In genomic region chr2:146321175-146321574, GRCh38 we compare ENCODE assay signal across 1 cellular context.
TF ChIP-seq lines count a peak whose summit lies in the region.

No MANE protein-coding gene starts in this region.

TF ChIP-seq in H1, 55 proteins besides CTCF, POLR2A, EP300 and RAD21 (continued from another document):
- TF ChIP-seq CHD7 (IDR thresholded peaks at IDR 0.05; ENCODE audit: insufficient replicate concordance, low read length) (no peak), SRF (IDR thresholded peaks at IDR 0.05; ENCODE audit: low read depth, low read length) (no peak), ASH2L (IDR thresholded peaks at IDR 0.05; ENCODE audit: low read length) (no peak), CHD2 (IDR thresholded peaks at IDR 0.05; ENCODE audit: low read length) (no peak), EZH2 (IDR thresholded peaks at IDR 0.05; ENCODE audit: low read depth, low read length, severe bottlenecking) (no peak), TEAD4 (IDR thresholded peaks at IDR 0.05; ENCODE audit: low read depth, low read length) (no peak), CREB1 (IDR thresholded peaks at IDR 0.05) (no peak), GABPA (IDR thresholded peaks at IDR 0.05; ENCODE audit: borderline replicate concordance, insufficient read depth, low read length) (no peak), MAFK (IDR thresholded peaks at IDR 0.05; ENCODE audit: low read depth, low read length) (no peak), TCF12 (IDR thresholded peaks at IDR 0.05; ENCODE audit: low read depth, low read length) (no peak), HDAC6 (IDR thresholded peaks at IDR 0.05; ENCODE audit: low read depth, low read length) (no peak), FOSL1 (IDR thresholded peaks at IDR 0.05; ENCODE audit: insufficient read depth, low read depth, low read length) (no peak), GTF2F1 (IDR thresholded peaks at IDR 0.05; ENCODE audit: borderline replicate concordance, low read depth, low read length) (no peak), EGR1 (IDR thresholded peaks at IDR 0.05; ENCODE audit: borderline replicate concordance, low read depth, low read length) (no peak), SIN3A (conservative IDR thresholded peaks at IDR 0.05 in 1 of 2, IDR thresholded peaks at IDR 0.05 in 1 of 2; ENCODE audit: low read depth in 1 of 2, low read length in 2 of 2) (no peak), TBP (IDR thresholded peaks at IDR 0.05; ENCODE audit: low read depth, low read length) (no peak)
